ENCODE assay signal across 8 cellular contexts in genomic region chr22:50250555-50251471, GRCh38. TPM values are rescaled to one million over a fixed set of nuclear protein-coding genes. Genes with fewer than 3 reads are reported as not detected.
DNase-seq lines count a peak whose midpoint lies in the region; ATAC-seq, FAIRE-seq and TF ChIP-seq lines count a peak whose summit lies in the region.

Gene HDAC10 (minus strand): TSS chr22:50251265. CDS start chr22:50251032, 233 bp downstream.

- H2BK15ac ChIP-seq in mesenchymal stem cell (ENCODE audit: low read depth, poor library complexity, severe bottlenecking): no peak within 1 kb of the TSS

- H3K4me3 ChIP-seq in mesenchymal stem cell (ENCODE audit: insufficient read depth in 1 of 2, low read depth in 1 of 2, low read length in 2 of 2): peak within 1 kb of the TSS; percentile 78 to 87

- H3K27me3 ChIP-seq in mesenchymal stem cell (ENCODE audit: control insufficient read depth in 1 of 2, insufficient read depth in 1 of 2, low read length in 2 of 2): no peaks in the 10 kb centered on the region

- H3K4ac ChIP-seq in mesenchymal stem cell (ENCODE audit: low read depth in 1 of 2, low read length in 2 of 2): peak within 1 kb of the TSS; percentile 71 to 95

- H3K36me3 ChIP-seq in mesenchymal stem cell (ENCODE audit: control insufficient read depth in 1 of 2, insufficient read depth in 2 of 2, low read depth in 1 of 2, low read length in 2 of 2): peaks cover 23 to 78% of the 10 kb centered on the region in 2 experiments

- TF ChIP-seq POLR2A in GM12892 (IDR thresholded peaks at IDR 0.05; ENCODE audit: low read depth, low read length): peak; percentile 67; the same call in 1 of the 2 replicates

- peak within 1 kb of the TSS in 1 of 2 experiments; percentile 49 for H2BK12ac ChIP-seq in mesenchymal stem cell (ENCODE audit: low read length in 2 of 2)

- H3K4me2 ChIP-seq in mesenchymal stem cell (ENCODE audit: low read length, poor library complexity, severe bottlenecking): peak within 1 kb of the TSS; percentile 94

- H3K14ac ChIP-seq in mesenchymal stem cell (ENCODE audit: low read length in 2 of 2): peak within 1 kb of the TSS in 1 of 2 experiments; percentile 93

- peak; percentile 63 for ATAC-seq in HG02678 (IDR thresholded peaks at IDR 0.05; ENCODE audit: unreplicated experiment)
- ATAC-seq in HG03469 (IDR thresholded peaks at IDR 0.05; ENCODE audit: unreplicated experiment): no peak

- peak; percentile 93 for FAIRE-seq in GM12892 (lab: Jason Lieb, UNC)

- DNase-seq in GM12892 (ENCODE audit: insufficient read length) (peak; percentile 94), NCI-H460 (ENCODE audit: extremely low read depth, low read depth) (peak; percentile 54), mesenchymal stem cell (peak; percentile 85)
- DNase-seq in activated CD4-positive, alpha-beta T cell treated with anti-CD3 and anti-CD28 coated beads, Interleukin-2, amount 50 U/mL, for 48 hours: peak; percentile 85 to 87
- peak; percentile 68 for DNase-seq in effector CD4-positive, alpha-beta T cell
- peak; percentile 42 to 60 for DNase-seq in stimulated activated CD8-positive, alpha-beta memory T cell treated with anti-CD3 and anti-CD28 coated beads, Interleukin-15, amount 100 ng/mL, for 4 hours (ENCODE audit: low read depth in 2 of 2)

- peak within 1 kb of the TSS; percentile 85 for H4K8ac ChIP-seq in mesenchymal stem cell (ENCODE audit: low read length)

- H3K18ac ChIP-seq in mesenchymal stem cell (ENCODE audit: low read depth in 1 of 2, low read length in 2 of 2): peak within 1 kb of the TSS; percentile 84 to 94

- H2AFZ ChIP-seq in mesenchymal stem cell (ENCODE audit: low read depth, low read length): peak within 1 kb of the TSS; percentile 67

- H3K4me1 ChIP-seq in mesenchymal stem cell (ENCODE audit: control insufficient read depth, insufficient read depth, low read depth, low read length): peaks cover 38% of the 10 kb centered on the region

- H3K23ac ChIP-seq in mesenchymal stem cell (ENCODE audit: low read length in 2 of 2): peak within 1 kb of the TSS in 1 of 2 experiments; percentile 61

- peaks cover 32% of the 10 kb centered on the region for H3K79me1 ChIP-seq in mesenchymal stem cell (replicated peaks; ENCODE audit: low read length, poor library complexity, severe bottlenecking)

- no peaks in the 10 kb centered on the region for H3K9me3 ChIP-seq in mesenchymal stem cell (ENCODE audit: control insufficient read depth, low read length)

- peak within 1 kb of the TSS; percentile 61 for H2BK120ac ChIP-seq in mesenchymal stem cell (ENCODE audit: low read depth, low read length)

- peak within 1 kb of the TSS; percentile 58 for H2AK5ac ChIP-seq in mesenchymal stem cell (ENCODE audit: low read length, severe bottlenecking)

- H3K27ac ChIP-seq in mesenchymal stem cell (ENCODE audit: low read length, poor library complexity, severe bottlenecking): peak within 1 kb of the TSS; percentile 13

- peak within 1 kb of the TSS; percentile 93 for H3K9ac ChIP-seq in mesenchymal stem cell (ENCODE audit: low read length)

- H4K91ac ChIP-seq in mesenchymal stem cell (ENCODE audit: low read length): peak within 1 kb of the TSS; percentile 47

- H2BK5ac ChIP-seq in mesenchymal stem cell (ENCODE audit: low read depth, low read length, poor library complexity, severe bottlenecking): peak within 1 kb of the TSS; percentile 20

- under 1% methylated on average over 71 of the region's 80 CpGs for WGBS in mesenchymal stem cell

RNA-seq across cellular contexts. Expression of gene HDAC10, which starts in this region (rescaled TPM):
- polyA plus RNA-seq in GM12892 (2012; ENCODE audit: missing spikeins): 13.0 TPM
- total RNA-seq in NCI-H460 (2014; rRNA removed; shearing (Covaris generic)): 13.9 and 14.4 TPM in 2 replicates
- polyA plus RNA-seq in NCI-H460 (2014; cell fraction: nucleus; rRNA removed): 201 and 238 TPM in 2 replicates
- polyA plus RNA-seq in mesenchymal stem cell (2013, experiment 1 of 2): 21.1 TPM
- polyA plus RNA-seq in mesenchymal stem cell (2013, experiment 2 of 2): 19.2 TPM
